In the genomic region with DNA sequence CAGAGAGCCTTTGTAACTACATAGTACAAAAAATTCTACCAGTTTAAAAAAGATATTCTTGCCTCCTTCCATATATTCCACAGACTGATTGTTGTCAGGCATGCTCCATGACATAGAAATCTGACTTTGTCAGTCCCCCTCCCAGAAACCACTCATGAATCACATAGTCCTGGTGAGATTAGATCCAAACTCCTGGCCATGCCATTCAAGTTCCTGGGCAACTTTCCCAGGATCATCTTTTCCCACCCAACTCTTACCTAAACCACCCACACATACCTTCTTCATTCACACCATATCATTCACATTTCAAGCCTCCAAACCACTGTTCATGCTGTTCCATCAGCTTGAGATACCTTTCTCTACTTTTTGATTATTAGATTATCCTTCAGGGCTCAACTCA, we compare ENCODE assay signal across 15 cellular contexts. TPM values are rescaled to one million over a fixed set of nuclear protein-coding genes. Genes with fewer than 3 reads are reported as not detected.
"Had no signal": no experiment of that assay in that cellular context is flagged by ENCODE, and none has a peak within 500 bp of the region (broad histone marks: within the 10 kb centered on the region; RNA-seq: fewer than 3 reads in every experiment).

No MANE protein-coding gene starts in this region.

- H3K36me3 ChIP-seq: colonic mucosa, heart left ventricle, neural progenitor cell, ovary had no signal

- DNase-seq: colonic mucosa; dermis blood vessel endothelial cell; heart left ventricle; hippocampal formation; left colon; mucosa of descending colon; natural killer cell; nucleus accumbens; ovary; right cardiac atrium; stimulated activated CD4-positive, alpha-beta T cell treated with anti-CD3 and anti-CD28 coated beads, Interleukin-2, amount 100 ng/mL, for 48 hours; stimulated activated naive CD4-positive, alpha-beta T cell treated with Interleukin-2 at 50 U/mL for 16 hours; trophoblast cell had no signal

- H3K9ac ChIP-seq: neural progenitor cell had no signal

- H3K4me1 Mint-ChIP-seq: natural killer cell, neural progenitor cell had no signal

- H3K36me3 Mint-ChIP-seq: natural killer cell had no signal

- H3K9me3 ChIP-seq: colonic mucosa, heart left ventricle, mucosa of descending colon, ovary had no signal

- H3K4me3 ChIP-seq: colonic mucosa, heart left ventricle, mucosa of descending colon, neural progenitor cell, ovary, smooth muscle cell had no signal

- H3K9me3 Mint-ChIP-seq: natural killer cell had no signal

- H3K27ac ChIP-seq: colonic mucosa, heart left ventricle, neural progenitor cell, ovary had no signal

- H2AFZ ChIP-seq: neural progenitor cell had no signal

- H3K4me1 ChIP-seq: colonic mucosa, heart left ventricle, neural progenitor cell had no signal

- H3K4me3 Mint-ChIP-seq: natural killer cell, neural progenitor cell had no signal

- H3K27me3 ChIP-seq: colonic mucosa, neural progenitor cell, ovary had no signal

- H3K4me2 ChIP-seq: neural progenitor cell, smooth muscle cell had no signal

- H3K27ac Mint-ChIP-seq: natural killer cell, neural progenitor cell had no signal

RNA-seq across cellular contexts. Expression of gene SLC16A2, which starts 46.4 kb away (rescaled TPM):
- total RNA-seq: natural killer cell had no signal
